ENCODE assay signal across 1 cellular context in genomic region chr2:12818416-12819097, GRCh38.
TF ChIP-seq lines count a peak whose summit lies in the region.

No MANE protein-coding gene starts in this region.

TF ChIP-seq in HepG2, 621 proteins besides CTCF, POLR2A, EP300 and RAD21 (continued from another document):
- TF ChIP-seq, protein P1, sequence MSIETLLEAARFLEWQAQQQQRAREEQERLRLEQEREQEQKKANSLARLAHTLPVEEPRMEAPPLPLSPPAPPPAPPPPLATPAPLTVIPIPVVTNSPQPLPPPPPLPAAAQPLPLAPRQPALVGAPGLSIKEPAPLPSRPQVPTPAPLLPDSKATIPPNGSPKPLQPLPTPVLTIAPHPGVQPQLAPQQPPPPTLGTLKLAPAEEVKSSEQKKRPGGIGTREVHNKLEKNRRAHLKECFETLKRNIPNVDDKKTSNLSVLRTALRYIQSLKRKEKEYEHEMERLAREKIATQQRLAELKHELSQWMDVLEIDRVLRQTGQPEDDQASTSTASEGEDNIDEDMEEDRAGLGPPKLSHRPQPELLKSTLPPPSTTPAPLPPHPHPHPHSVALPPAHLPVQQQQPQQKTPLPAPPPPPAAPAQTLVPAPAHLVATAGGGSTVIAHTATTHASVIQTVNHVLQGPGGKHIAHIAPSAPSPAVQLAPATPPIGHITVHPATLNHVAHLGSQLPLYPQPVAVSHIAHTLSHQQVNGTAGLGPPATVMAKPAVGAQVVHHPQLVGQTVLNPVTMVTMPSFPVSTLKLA (IDR thresholded peaks at IDR 0.05) = no peak
- TF ChIP-seq RFXANK (CRISPR knock-in tag; IDR thresholded peaks at IDR 0.05) (no peak), ZNF460 (CRISPR knock-in tag; IDR thresholded peaks at IDR 0.05; ENCODE audit: borderline replicate concordance) (no peak)
